Comparison of ENCODE assay signal across 8 cellular contexts in the genomic region with DNA sequence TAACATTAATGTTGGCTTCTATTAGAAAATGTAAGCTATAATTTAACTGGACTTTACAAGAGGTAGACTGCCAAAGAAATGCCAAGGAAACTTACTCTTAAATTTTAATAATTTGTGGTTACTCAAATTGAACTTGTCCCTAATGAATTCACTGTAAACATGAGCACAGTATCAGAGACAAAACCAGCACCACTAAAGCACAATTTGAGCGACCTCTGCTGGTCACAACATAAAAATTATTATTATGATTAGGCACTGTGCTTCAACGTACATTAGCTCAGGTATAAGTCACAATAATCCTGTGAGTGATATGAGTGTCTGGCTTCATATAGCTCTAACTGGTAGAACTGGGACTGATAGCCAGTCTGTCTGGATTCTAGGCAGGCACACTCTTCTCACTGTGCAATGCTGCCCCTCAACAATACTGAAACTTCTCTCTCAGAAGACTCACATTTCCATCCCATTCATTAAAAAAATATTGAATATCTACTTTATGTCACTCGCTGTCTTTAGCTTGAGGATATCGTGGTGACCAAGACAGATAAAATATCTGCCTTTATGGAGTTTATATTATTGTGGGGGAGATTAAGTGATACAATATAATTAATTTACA. TPM values are rescaled to one million over a fixed set of nuclear protein-coding genes. Genes with fewer than 3 reads are reported as not detected.
A peak's percentile ranks its signal among the peaks of the same experiment; 100 is the strongest.
DNase-seq lines count a peak whose midpoint lies in the region; ATAC-seq and TF ChIP-seq lines count a peak whose summit lies in the region.

No MANE protein-coding gene starts in this region.

- H3K9ac ChIP-seq in skeletal muscle satellite cell (ENCODE audit: low read depth, low read length), result no peak overlapping the region

- peak overlapping the region; percentile 59 for H3K4me2 ChIP-seq in skeletal muscle satellite cell (ENCODE audit: low read length)

- peak in 1 of 2 donors; percentile 54 for TF ChIP-seq CTCF in right atrium auricular region (IDR thresholded peaks at IDR 0.05)
- TF ChIP-seq CTCF in epithelial cell of proximal tubule (conservative IDR thresholded peaks at IDR 0.05; ENCODE audit: low read depth, low read length), result peak; percentile 50

- H3K27me3 ChIP-seq in right atrium auricular region (no peaks in the 10 kb centered on the region), skeletal muscle satellite cell (ENCODE audit: control insufficient read depth, insufficient read depth, low read length) (no peaks in the 10 kb centered on the region)

- peak; percentile 81 for ATAC-seq in Right ventricle myocardium superior (ENCODE audit: poor library complexity)
- ATAC-seq in HG02763 (IDR thresholded peaks at IDR 0.05; ENCODE audit: unreplicated experiment), result peak; percentile 93

- H3K4me3 ChIP-seq in right atrium auricular region, result no peak overlapping the region
- no peak overlapping the region for H3K4me3 ChIP-seq in epithelial cell of proximal tubule (ENCODE audit: low read depth, low read length)
- H3K4me3 ChIP-seq in skeletal muscle satellite cell (ENCODE audit: low read length), result no peak overlapping the region

- H3K36me3 ChIP-seq in right atrium auricular region, result no peaks in the 10 kb centered on the region
- H3K36me3 ChIP-seq in skeletal muscle satellite cell (ENCODE audit: insufficient read depth, low read length), result peaks cover 11% of the 10 kb centered on the region

- H3K4me1 ChIP-seq in right atrium auricular region (no peaks in the 10 kb centered on the region), skeletal muscle satellite cell (ENCODE audit: control insufficient read depth, insufficient read depth, low read length) (peaks cover 32% of the 10 kb centered on the region)

- H3K9me3 ChIP-seq in right atrium auricular region, result no peaks in the 10 kb centered on the region
- H3K9me3 ChIP-seq in skeletal muscle satellite cell (replicated peaks; ENCODE audit: low read length), result no peaks in the 10 kb centered on the region

- intact Hi-C loops in Right ventricle myocardium superior (cut with DNase I), result no loop called here

- no peak overlapping the region for H3K27ac ChIP-seq in right atrium auricular region

- DNase-seq in Right ventricle myocardium superior (no peak), right atrium auricular region (ENCODE audit: low spot score) (no peak), NCI-H69 (lab: John Stamatoyannopoulos, UW) (peak; percentile 62), epithelial cell of proximal tubule (ENCODE audit: low read depth) (no peak)
- no peak for DNase-seq in stimulated activated CD4-positive, alpha-beta T cell treated with anti-CD3 and anti-CD28 coated beads, Interleukin-4, amount 100 ng/mL, for 1 hour
- DNase-seq in stimulated activated CD4-positive, alpha-beta T cell treated with anti-CD3 and anti-CD28 coated beads, Interleukin-2, amount 100 ng/mL, for 48 hours, result no peak

RNA-seq across cellular contexts. Expression of a gene that starts 8.0 kb away (rescaled TPM):
- 16.1 TPM for total RNA-seq in Right ventricle myocardium superior
- total RNA-seq in right atrium auricular region, result 10 to 100 TPM in 1 of 2 donors, 1 to 10 TPM in 1; 4.9 to 18.5 TPM
- total RNA-seq in epithelial cell of proximal tubule, result 5.7 and 12.5 TPM in 2 replicates
- total RNA-seq in skeletal muscle satellite cell (2012; rRNA removed), result 9.2 and 12.7 TPM in 2 replicates
